In the genomic region with DNA sequence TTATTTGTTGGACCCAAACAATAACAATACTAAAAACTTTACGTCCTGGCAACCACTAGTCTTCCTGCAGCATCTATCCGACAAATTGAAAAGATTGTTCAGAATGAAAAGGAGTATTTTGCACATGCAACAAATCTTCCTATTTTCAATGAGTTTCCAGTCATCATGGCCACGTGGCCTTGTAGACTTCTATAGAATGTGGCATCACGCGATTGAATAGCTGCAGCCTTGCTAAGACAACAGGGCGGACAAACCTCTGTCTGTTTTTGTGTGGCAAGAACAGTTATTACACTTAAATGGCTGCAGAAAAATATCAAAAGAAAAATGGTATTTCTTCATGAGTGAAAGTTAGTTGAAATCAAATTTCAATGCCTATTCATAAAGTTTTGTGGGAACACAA, we compare ENCODE assay signal across 13 cellular contexts.
"Had no signal": no experiment of that assay in that cellular context is flagged by ENCODE, and none has a peak within 500 bp of the region (broad histone marks: within the 10 kb centered on the region; RNA-seq: fewer than 3 reads in every experiment).

No MANE protein-coding gene starts in this region.

- H3K4me3 ChIP-seq: mucosa of descending colon had no signal

- DNase-seq: activated CD4-positive, alpha-beta T cell treated with anti-CD3 and anti-CD28 coated beads for 48 hours; activated CD8-positive, alpha-beta memory T cell treated with anti-CD3 and anti-CD28 coated beads, Interleukin-2, amount 50 U/mL, for 48 hours; activated CD8-positive, alpha-beta T cell treated with anti-CD3 and anti-CD28 coated beads, Interleukin-2, amount 10 ng/mL, durations not matched to agents 7 days and 5 days; activated naive CD8-positive, alpha-beta T cell treated with anti-CD3 and anti-CD28 coated beads, Interleukin-2, amount 50 U/mL, for 24 hours; cerebellar nuclear complex; foreskin melanocyte; hippocampal formation; natural killer cell; stimulated activated CD4-positive, alpha-beta T cell treated with anti-CD3 and anti-CD28 coated beads, Interleukin-2, amount 100 ng/mL, for 48 hours; stimulated activated naive CD4-positive, alpha-beta T cell treated with Interleukin-2 at 50 U/mL for 16 hours; T-cell had no signal

- H3K9me3 ChIP-seq: mucosa of descending colon had no signal

- H3K27ac ChIP-seq: VCaP had no signal

- ATAC-seq: activated CD8-positive, alpha-beta T cell treated with anti-CD3 and anti-CD28 coated beads, Interleukin-2, amount 10 ng/mL, durations not matched to agents 7 days and 5 days; activated naive CD8-positive, alpha-beta T cell treated with anti-CD3 and anti-CD28 coated beads, Interleukin-2, amount 50 U/mL, for 24 hours; natural killer cell; T-cell had no signal
